1 cellular context compared by ENCODE assay signal in genomic region chr2:164763431-164763830, GRCh38.
TF ChIP-seq lines count a peak whose summit lies in the region.

No MANE protein-coding gene starts in this region.

TF ChIP-seq in IMR-90, 13 proteins besides CTCF, POLR2A, EP300 and RAD21:
- TF ChIP-seq BHLHE40 (IDR thresholded peaks at IDR 0.05; ENCODE audit: low read depth, low read length) (no peak), CHD1 (IDR thresholded peaks at IDR 0.05; ENCODE audit: low read depth, low read length) (no peak), MAZ (IDR thresholded peaks at IDR 0.05; ENCODE audit: borderline replicate concordance, low read depth, low read length) (no peak), FOS (IDR thresholded peaks at IDR 0.05; ENCODE audit: low read depth, low read length) (no peak), MXI1 (IDR thresholded peaks at IDR 0.05; ENCODE audit: borderline replicate concordance, low read depth, low read length) (no peak), RCOR1 (IDR thresholded peaks at IDR 0.05; ENCODE audit: insufficient replicate concordance, low read length) (no peak), CEBPB (IDR thresholded peaks at IDR 0.05; ENCODE audit: low read depth, low read length) (peak; percentile 53), NFE2L2 (IDR thresholded peaks at IDR 0.05; ENCODE audit: low read depth, low read length) (no peak)
TF ChIP-seq in IMR-90: peak in this region for 1.
